8 cellular contexts compared by ENCODE assay signal in genomic region chr19:58518261-58519086, GRCh38. TPM values are rescaled to one million over a fixed set of nuclear protein-coding genes. Genes with fewer than 3 reads are reported as not detected.
DNase-seq lines count a peak whose midpoint lies in the region; ATAC-seq and TF ChIP-seq lines count a peak whose summit lies in the region.

No MANE protein-coding gene starts in this region.

- peak overlapping the region; percentile 75 for H3K4me2 ChIP-seq in parathyroid adenoma (ENCODE audit: low read length)

- TF ChIP-seq POLR2A in Raji (IDR thresholded peaks at IDR 0.05; ENCODE audit: insufficient read depth, low read depth, low read length), result peak; percentile 49; the same call in 1 of the 2 replicates

- TF ChIP-seq CTCF in epithelial cell of proximal tubule (conservative IDR thresholded peaks at IDR 0.05; ENCODE audit: low read depth, low read length) (no peak), parathyroid adenoma (IDR thresholded peaks at IDR 0.05) (peak; percentile 59), GM13976 (IDR thresholded peaks at IDR 0.05; ENCODE audit: borderline replicate concordance, control extremely low read depth, extremely low read depth, insufficient read depth, missing control alignments) (no peak)

- H3K4me1 ChIP-seq in parathyroid adenoma, result peaks cover 13% of the 10 kb centered on the region

- H3K36me3 ChIP-seq in parathyroid adenoma (ENCODE audit: control insufficient read depth, insufficient read depth, low read length), result no peaks in the 10 kb centered on the region

- H3K9me3 ChIP-seq in parathyroid adenoma (ENCODE audit: control insufficient read depth, low read length), result no peaks in the 10 kb centered on the region

- peak overlapping the region; percentile 3 for H3K9ac ChIP-seq in parathyroid adenoma

- H3K79me2 ChIP-seq in parathyroid adenoma, result peaks cover 36% of the 10 kb centered on the region

- H3K27me3 ChIP-seq in parathyroid adenoma (ENCODE audit: control insufficient read depth, insufficient read depth, low read length), result no peaks in the 10 kb centered on the region

- peak overlapping the region; percentile 83 for H2AFZ ChIP-seq in parathyroid adenoma

- peak overlapping the region; percentile 92 for H3K27ac ChIP-seq in parathyroid adenoma

- in situ Hi-C loops in GM13976 (cut with MboI; ENCODE audit: low sequenced_read_pairs, unreplicated experiment), result no loop called here

- H3K4me3 ChIP-seq in epithelial cell of proximal tubule (ENCODE audit: low read depth, low read length) (peak overlapping the region; percentile 86), parathyroid adenoma (ENCODE audit: low read depth, low read length) (peak overlapping the region; percentile 91)

- ATAC-seq in HG03108 (IDR thresholded peaks at IDR 0.05; ENCODE audit: unreplicated experiment), result no peak

- peak; percentile 16 for DNase-seq in DMS79 treated with DMSO at 0.1 percent for 48 hours (lab: John Stamatoyannopoulos, UW)
- no peak for DNase-seq in DMS79 (lab: John Stamatoyannopoulos, UW)
- no peak for DNase-seq in epithelial cell of proximal tubule (ENCODE audit: low read depth)
- no peak for DNase-seq in GM13976 (ENCODE audit: low spot score)
- DNase-seq in GOT3 (lab: John Stamatoyannopoulos, UW), result no peak

RNA-seq across cellular contexts. Expression of gene ZBTB45, which starts 1.1 kb away (rescaled TPM):
- total RNA-seq in epithelial cell of proximal tubule, result 18.2 and 23.7 TPM in 2 replicates

RNA-seq across cellular contexts. Expression of gene SLC27A5, which starts 6.7 kb away (rescaled TPM):
- total RNA-seq in epithelial cell of proximal tubule, result 14.8 and 15.8 TPM in 2 replicates

RNA-seq across cellular contexts. Expression of gene TRIM28, which starts 25.4 kb away (rescaled TPM):
- total RNA-seq in epithelial cell of proximal tubule, result 454 and 661 TPM in 2 replicates

RNA-seq across cellular contexts. Expression of gene CHMP2A, which starts 36.4 kb away (rescaled TPM):
- 70.1 and 137 TPM in 2 replicates for total RNA-seq in epithelial cell of proximal tubule

RNA-seq across cellular contexts. Expression of gene UBE2M, which starts 39.9 kb away (rescaled TPM):
- total RNA-seq in epithelial cell of proximal tubule, result 37.4 and 49.9 TPM in 2 replicates
